Comparison of ENCODE assay signal across 15 cellular contexts in genomic region chr1:6959491-6959890, GRCh38.
"Had no signal": no experiment of that assay in that cellular context is flagged by ENCODE, and none has a peak within 500 bp of the region (broad histone marks: within the 10 kb centered on the region; RNA-seq: fewer than 3 reads in every experiment).

No MANE protein-coding gene starts in this region.

- H3K4me3 Mint-ChIP-seq: activated B cell treated with CpG ODN at 0.5 μM for 24 hours; activated CD8-positive, alpha-beta T cell treated with anti-CD3 and anti-CD28 coated beads for 36 hours; activated T-cell treated with anti-CD3 and anti-CD28 coated beads, Interleukin-2, amount 50 U/mL, for 4 hours; natural killer cell treated with Interleukin-12 subunit alpha and Interleukin-12 subunit beta and Interleukin-15 and Interleukin-18, amount 100 ng/mL, for 72 hours; stimulated activated effector memory CD8-positive, alpha-beta T cell treated with anti-CD3 and anti-CD28 coated beads, Interleukin-12 subunit alpha, Interleukin-12 subunit beta, amount 100 ng/mL, for 72 hours; T-helper 17 cell had no signal

- H3K27ac Mint-ChIP-seq: activated B cell treated with CpG ODN at 0.5 μM for 24 hours; activated CD8-positive, alpha-beta T cell treated with anti-CD3 and anti-CD28 coated beads for 36 hours; natural killer cell treated with Interleukin-12 subunit alpha and Interleukin-12 subunit beta and Interleukin-15 and Interleukin-18, amount 100 ng/mL, for 72 hours; stimulated activated effector memory CD8-positive, alpha-beta T cell treated with anti-CD3 and anti-CD28 coated beads, Interleukin-12 subunit alpha, Interleukin-12 subunit beta, amount 100 ng/mL, for 72 hours; T-helper 17 cell had no signal

- H3K4me3 ChIP-seq: esophagus muscularis mucosa, sigmoid colon, thoracic aorta, upper lobe of right lung had no signal

- H3K27ac ChIP-seq: esophagus muscularis mucosa, sigmoid colon, thoracic aorta, upper lobe of right lung had no signal

- H3K9me3 ChIP-seq: esophagus muscularis mucosa, sigmoid colon, thoracic aorta, upper lobe of right lung had no signal

- ATAC-seq: activated CD8-positive, alpha-beta T cell treated with anti-CD3 and anti-CD28 coated beads for 36 hours; activated T-cell treated with anti-CD3 and anti-CD28 coated beads, Interleukin-2, amount 50 U/mL, for 4 hours; natural killer cell treated with Interleukin-12 subunit alpha and Interleukin-12 subunit beta and Interleukin-15 and Interleukin-18, amount 100 ng/mL, for 72 hours; stimulated activated effector memory CD8-positive, alpha-beta T cell treated with anti-CD3 and anti-CD28 coated beads, Interleukin-12 subunit alpha, Interleukin-12 subunit beta, amount 100 ng/mL, for 72 hours; T-helper 17 cell; upper lobe of right lung had no signal

- H3K9me3 Mint-ChIP-seq: activated B cell treated with CpG ODN at 0.5 μM for 24 hours; activated CD8-positive, alpha-beta T cell treated with anti-CD3 and anti-CD28 coated beads for 36 hours; activated T-cell treated with anti-CD3 and anti-CD28 coated beads, Interleukin-2, amount 50 U/mL, for 4 hours; natural killer cell treated with Interleukin-12 subunit alpha and Interleukin-12 subunit beta and Interleukin-15 and Interleukin-18, amount 100 ng/mL, for 72 hours; stimulated activated effector memory CD8-positive, alpha-beta T cell treated with anti-CD3 and anti-CD28 coated beads, Interleukin-12 subunit alpha, Interleukin-12 subunit beta, amount 100 ng/mL, for 72 hours had no signal

- DNase-seq: activated B cell treated with CpG ODN at 0.5 μM for 24 hours; activated CD4-positive, alpha-beta T cell treated with anti-CD3 and anti-CD28 coated beads for 48 hours; activated CD8-positive, alpha-beta T cell treated with anti-CD3 and anti-CD28 coated beads for 36 hours; activated effector memory CD4-positive, alpha-beta T cell treated with Interleukin-2 at 50 U/mL for 16 hours; activated naive CD4-positive, alpha-beta T cell treated with anti-CD3 and anti-CD28 coated beads, Interleukin-2, amount 50 U/mL, for 16 hours; activated T-cell treated with anti-CD3 and anti-CD28 coated beads, Interleukin-2, amount 50 U/mL, for 4 hours; mesendoderm; sigmoid colon; stimulated activated CD4-positive, alpha-beta T cell treated with anti-CD3 and anti-CD28 coated beads, Interleukin-1b, Interleukin-23, amount 100 ng/mL, for 48 hours; T-helper 17 cell; upper lobe of right lung had no signal

- H3K36me3 Mint-ChIP-seq: natural killer cell treated with Interleukin-12 subunit alpha and Interleukin-12 subunit beta and Interleukin-15 and Interleukin-18, amount 100 ng/mL, for 72 hours; stimulated activated effector memory CD8-positive, alpha-beta T cell treated with anti-CD3 and anti-CD28 coated beads, Interleukin-12 subunit alpha, Interleukin-12 subunit beta, amount 100 ng/mL, for 72 hours had no signal
